Comparison of ENCODE assay signal across 1 cellular context in genomic region chr17:68957944-68958343, GRCh38.
TF ChIP-seq lines count a peak whose summit lies in the region.

No MANE protein-coding gene starts in this region.

TF ChIP-seq in K562, 482 proteins besides CTCF, POLR2A, EP300 and RAD21 (continued from another document):
- TF ChIP-seq HES1 (IDR thresholded peaks at IDR 0.05; ENCODE audit: low read depth) = no peak
- TF ChIP-seq JUN (IDR thresholded peaks at IDR 0.05; ENCODE audit: borderline replicate concordance, low read depth, low read length) = no peak
- TF ChIP-seq JUN (CRISPR knock-in tag; IDR thresholded peaks at IDR 0.05; ENCODE audit: borderline replicate concordance) = no peak
- TF ChIP-seq IFI16 (CRISPR knock-in tag; IDR thresholded peaks at IDR 0.05) = no peak
- no peak for TF ChIP-seq POLR2AphosphoS5 (IDR thresholded peaks at IDR 0.05; ENCODE audit: control insufficient read depth, insufficient read depth, low read depth, low read length)
- TF ChIP-seq NONO (IDR thresholded peaks at IDR 0.05; ENCODE audit: low read depth in 2 of 2, low read length in 1 of 2) = no peak
- no peak for TF ChIP-seq NCOA1 (IDR thresholded peaks at IDR 0.05; ENCODE audit: low read depth)
- no peak for TF ChIP-seq XRCC5 (IDR thresholded peaks at IDR 0.05; ENCODE audit: low read depth, low read length)
- no peak for TF ChIP-seq MBD2 (IDR thresholded peaks at IDR 0.05; ENCODE audit: borderline replicate concordance, low read depth)
- TF ChIP-seq ZNF77 (CRISPR knock-in tag; IDR thresholded peaks at IDR 0.05) = no peak
- no peak for TF ChIP-seq KAT8 (IDR thresholded peaks at IDR 0.05; ENCODE audit: low read depth)
- TF ChIP-seq ZKSCAN3 (CRISPR knock-in tag; IDR thresholded peaks at IDR 0.05) = no peak
- no peak for TF ChIP-seq CCNT2 (IDR thresholded peaks at IDR 0.05; ENCODE audit: borderline replicate concordance, extremely low read depth, insufficient read length, low read depth, low read length)
- no peak for TF ChIP-seq ZHX1 (conservative IDR thresholded peaks at IDR 0.05; ENCODE audit: low read length)
- no peak for TF ChIP-seq SIX5 (IDR thresholded peaks at IDR 0.05; ENCODE audit: borderline replicate concordance in 1 of 2, insufficient read depth in 1 of 2, low read depth in 1 of 2, low read length in 2 of 2)
